ENCODE assay signal across 23 cellular contexts in genomic region chr2:82675186-82675585, GRCh38.
A peak's percentile ranks its signal among the peaks of the same experiment; 100 is the strongest.
DNase-seq lines count a peak whose midpoint lies in the region; FAIRE-seq and TF ChIP-seq lines count a peak whose summit lies in the region.
"Had no signal": no experiment of that assay in that cellular context is flagged by ENCODE, and none has a peak within 500 bp of the region (broad histone marks: within the 10 kb centered on the region; RNA-seq: fewer than 3 reads in every experiment).

No MANE protein-coding gene starts in this region.

- CTCF ChIA-PET in MCF 10A (lab: Yijun Ruan, JAX) = no interaction called here

- H3K4me3 Mint-ChIP-seq in MCF 10A (ENCODE audit: unreplicated experiment) = no peak overlapping the region
- H3K4me3 Mint-ChIP-seq: central memory CD8-positive, alpha-beta T cell had no signal

- H3K4me3 ChIP-seq in breast epithelium = no peak overlapping the region
- H3K4me3 ChIP-seq in astrocyte of the spinal cord (ENCODE audit: low read depth, low read length) = no peak overlapping the region
- no peak overlapping the region for H3K4me3 ChIP-seq in trophoblast cell (ENCODE audit: low read depth, low read length)
- H3K4me3 ChIP-seq: BLaER1, right atrium auricular region, vagina had no signal

- H3K9ac ChIP-seq in trophoblast cell (ENCODE audit: low read length) = no peak overlapping the region
- H3K9ac ChIP-seq: BLaER1 had no signal

- H3K4ac ChIP-seq in trophoblast cell (ENCODE audit: low read depth, low read length) = no peak overlapping the region

- no peaks in the 10 kb centered on the region for H3K36me3 ChIP-seq in breast epithelium
- H3K36me3 ChIP-seq in trophoblast cell (ENCODE audit: control insufficient read depth in 1 of 2, insufficient read depth in 2 of 2, low read length in 2 of 2) = no peaks in the 10 kb centered on the region
- H3K36me3 ChIP-seq: BLaER1, right atrium auricular region, vagina had no signal

- H3K79me1 ChIP-seq in trophoblast cell (ENCODE audit: low read length) = no peaks in the 10 kb centered on the region

- no peak overlapping the region for H2AK5ac ChIP-seq in trophoblast cell (ENCODE audit: low read length)

- no peak overlapping the region for H3K18ac ChIP-seq in trophoblast cell (ENCODE audit: low read length)

- POLR2A ChIA-PET in MCF 10A (lab: Yijun Ruan, JAX) = interaction anchor here (0.5 kb wide), 1 partner anchor 49 kb away, joined by 3 read pairs; no protein-coding TSS in a partner anchor

- no peak overlapping the region for H3K14ac ChIP-seq in trophoblast cell (ENCODE audit: low read length)

- H2BK5ac ChIP-seq in trophoblast cell (ENCODE audit: low read depth, low read length, poor library complexity) = no peak overlapping the region

- intact Hi-C loops in MCF 10A (cut with micrococcal nuclease) = no loop called here
- intact Hi-C loops in breast epithelium (cut with DNase I; ENCODE audit: low total_unique reads) = no loop called here

- H2BK120ac ChIP-seq in trophoblast cell (ENCODE audit: insufficient read depth, low read length, poor library complexity) = no peak overlapping the region

- H3K27ac ChIP-seq in breast epithelium = no peak overlapping the region
- H3K27ac ChIP-seq in trophoblast cell (ENCODE audit: low read depth, low read length) = no peak overlapping the region
- H3K27ac ChIP-seq: BLaER1, right atrium auricular region, vagina had no signal

- DNase-seq in MCF 10A (ENCODE audit: unreplicated experiment) (peak; percentile 27), breast epithelium (ENCODE audit: low spot score in 2 of 2) (no peak), astrocyte of the spinal cord (ENCODE audit: low read depth, low spot score) (peak; percentile 4), glomerular visceral epithelial cell (ENCODE audit: extremely low spot score) (peak; percentile 34), urothelium cell line (ENCODE audit: low spot score) (peak; percentile 6), AG08396 (ENCODE audit: low spot score) (no peak), trophoblast cell (no peak), COR-L47 (lab: John Stamatoyannopoulos, UW) (no peak)
- DNase-seq: activated CD4-positive, alpha-beta T cell treated with anti-CD3 and anti-CD28 coated beads for 48 hours; activated effector memory CD4-positive, alpha-beta T cell treated with Interleukin-2 at 50 U/mL for 16 hours; effector memory CD4-positive, alpha-beta T cell; GF-D8; left ventricle myocardium superior; NCI-H146; nucleus accumbens; Right ventricle myocardium superior; stimulated activated CD8-positive, alpha-beta memory T cell treated with anti-CD3 and anti-CD28 coated beads, Interleukin-4, amount 100 ng/mL, for 48 hours; SW 1271 had no signal

- H2BK12ac ChIP-seq in trophoblast cell (ENCODE audit: low read length) = no peak overlapping the region

- H3K4me2 ChIP-seq in trophoblast cell (ENCODE audit: low read length) = no peak overlapping the region
- H3K4me2 ChIP-seq: BLaER1 had no signal

- H3K27me3 Mint-ChIP-seq in MCF 10A (ENCODE audit: insufficient read depth, unreplicated experiment) = no peaks in the 10 kb centered on the region
- H3K27me3 Mint-ChIP-seq: central memory CD8-positive, alpha-beta T cell had no signal

- no peak overlapping the region for H3K27ac Mint-ChIP-seq in MCF 10A (ENCODE audit: low read depth, unreplicated experiment)

- FAIRE-seq in urothelium cell line (lab: Jason Lieb, UNC) = no peak
- FAIRE-seq: A204.1 had no signal

- no peaks in the 10 kb centered on the region for H3K36me3 Mint-ChIP-seq in MCF 10A (ENCODE audit: insufficient read depth, unreplicated experiment)

- H3K9me3 Mint-ChIP-seq in MCF 10A (ENCODE audit: unreplicated experiment) = no peaks in the 10 kb centered on the region

- in situ Hi-C loops in astrocyte of the spinal cord (cut with HindIII; ENCODE audit: low sequenced_read_pairs) = no loop called here

- H3K9me3 ChIP-seq in breast epithelium (peaks cover 0 to 11% of the 10 kb centered on the region in 2 donors), trophoblast cell (ENCODE audit: insufficient read depth, low read depth, low read length) (no peaks in the 10 kb centered on the region)
- H3K9me3 ChIP-seq: BLaER1, right atrium auricular region, vagina had no signal

- H3K4me1 ChIP-seq in breast epithelium (no peaks in the 10 kb centered on the region), trophoblast cell (ENCODE audit: control insufficient read depth in 1 of 2, insufficient read depth in 2 of 2, low read length in 2 of 2) (no peaks in the 10 kb centered on the region)
- H3K4me1 ChIP-seq: BLaER1, right atrium auricular region, vagina had no signal

- no peak overlapping the region for H4K91ac ChIP-seq in trophoblast cell (ENCODE audit: low read depth, low read length)

- H3K27me3 ChIP-seq in breast epithelium = no peaks in the 10 kb centered on the region
- H3K27me3 ChIP-seq in trophoblast cell (ENCODE audit: insufficient read depth, low read length) = no peaks in the 10 kb centered on the region
- H3K27me3 ChIP-seq: BLaER1, right atrium auricular region, vagina had no signal

- no peak overlapping the region for H2AFZ ChIP-seq in trophoblast cell (ENCODE audit: insufficient read depth, low read length, poor library complexity)

- WGBS in trophoblast cell (ENCODE audit: extremely low coverage, insufficient coverage, insufficient read length) = no CpG with 5 or more reads among the region's 2 CpGs

- BruUV-seq in MCF 10A (replicated peaks; lab: Mats Ljungman, UMichigan) = no TSS peak

- no peak overlapping the region for H3K23ac ChIP-seq in trophoblast cell (ENCODE audit: low read length)

- peaks cover 4% of the 10 kb centered on the region for H3K4me1 Mint-ChIP-seq in MCF 10A (ENCODE audit: insufficient read depth, unreplicated experiment)
- H3K4me1 Mint-ChIP-seq: central memory CD8-positive, alpha-beta T cell had no signal

- TF ChIP-seq POLR2A in breast epithelium (IDR thresholded peaks at IDR 0.05) = no peak

- no peak overlapping the region for H4K12ac ChIP-seq in trophoblast cell (ENCODE audit: low read depth, low read length)

- no peaks in the 10 kb centered on the region for H3K79me2 ChIP-seq in trophoblast cell (ENCODE audit: control insufficient read depth, insufficient read depth, low read length, poor library complexity)

- TF ChIP-seq CTCF in MCF 10A (IDR thresholded peaks at IDR 0.05; ENCODE audit: unreplicated experiment) = no peak
- no peak for TF ChIP-seq CTCF in breast epithelium (IDR thresholded peaks at IDR 0.05)
- no peak for TF ChIP-seq CTCF in astrocyte of the spinal cord (IDR thresholded peaks at IDR 0.05; ENCODE audit: low read depth, low read length)

- no peak overlapping the region for H4K8ac ChIP-seq in trophoblast cell (ENCODE audit: low read depth, low read length)

Comparison
In these comparisons a context has a peak if more than half of its experiments do, and no peak if none do; other contexts are left out.
1. DNase-seq: peak in MCF 10A (single experiment), astrocyte of the spinal cord (single experiment), glomerular visceral epithelial cell (single experiment) and urothelium cell line (single experiment); none in breast epithelium (0 of 2), AG08396 (single experiment), trophoblast cell (0 of 2) and COR-L47 (single experiment).